In genomic region chr1:109643385-109644230, GRCh38 we compare ENCODE assay signal across 8 cellular contexts. TPM values are rescaled to one million over a fixed set of nuclear protein-coding genes. Genes with fewer than 3 reads are reported as not detected.
DNase-seq lines count a peak whose midpoint lies in the region; ATAC-seq and TF ChIP-seq lines count a peak whose summit lies in the region.

No MANE protein-coding gene starts in this region.

- intact Hi-C loops in HCT116 (cut with micrococcal nuclease) = loop anchor here (1.0 kb wide), 1 partner anchor 341 kb away; the partner anchor contains the start of gene AHCYL1

- TF ChIP-seq POLR2A in HCT116 (IDR thresholded peaks at IDR 0.05; ENCODE audit: borderline replicate concordance, extremely low read depth, insufficient read depth, insufficient read length) = no peak

- H3K36me3 ChIP-seq in GM06990 (ENCODE audit: control insufficient read depth, insufficient read depth, low read length) (no peaks in the 10 kb centered on the region), HCT116 (ENCODE audit: control insufficient read depth in 1 of 2, insufficient read depth in 2 of 2, low read length in 2 of 2) (no peaks in the 10 kb centered on the region), MG63 (no peaks in the 10 kb centered on the region), adipocyte (ENCODE audit: control insufficient read depth, insufficient read depth, low read length, severe bottlenecking) (no peaks in the 10 kb centered on the region)

- no peak overlapping the region for H3K9ac ChIP-seq in HCT116 (ENCODE audit: low read length)
- H3K9ac ChIP-seq in adipocyte (ENCODE audit: low read length) = peak overlapping the region; percentile 66

- H3K4me2 ChIP-seq in HCT116 (ENCODE audit: low read length) = peak overlapping the region; percentile 58

- ATAC-seq in HCT116 (peak; percentile 95), T-helper 17 cell (peak; percentile 91)

- no TSS peak for BruUV-seq in HCT116 (replicated peaks; lab: Mats Ljungman, UMichigan)

- POLR2A ChIA-PET in HCT116 (lab: Charles Lee) = no interaction called here

- H3K27me3 ChIP-seq in GM06990 (replicated peaks; ENCODE audit: control insufficient read depth, insufficient read depth, low read length) = no peaks in the 10 kb centered on the region
- no peaks in the 10 kb centered on the region for H3K27me3 ChIP-seq in HCT116 (ENCODE audit: insufficient read depth, low read length)
- no peaks in the 10 kb centered on the region for H3K27me3 ChIP-seq in MG63
- H3K27me3 ChIP-seq in adipocyte (replicated peaks; ENCODE audit: control insufficient read depth, insufficient read depth, low read length) = no peaks in the 10 kb centered on the region

- no peaks in the 10 kb centered on the region for H3K9me3 ChIP-seq in HCT116 (ENCODE audit: control insufficient read depth in 1 of 2, insufficient read depth in 1 of 2, low read depth in 1 of 2, low read length in 2 of 2)
- H3K9me3 ChIP-seq in MG63 = no peaks in the 10 kb centered on the region
- no peaks in the 10 kb centered on the region for H3K9me3 ChIP-seq in T-helper 17 cell (ENCODE audit: control insufficient read depth, low read length, poor library complexity, severe bottlenecking)
- no peaks in the 10 kb centered on the region for H3K9me3 ChIP-seq in adipocyte (ENCODE audit: control insufficient read depth, low read length)

- H3K27ac Mint-ChIP-seq in T-helper 17 cell = peak overlapping the region; percentile 37

- CTCF ChIA-PET in HCT116 (lab: Charles Lee) = interaction anchor here (0.9 to 1.0 kb wide), 2 partner anchors 9 to 272 kb away, joined by 3 read pairs; no protein-coding TSS in a partner anchor

- H3K9me2 ChIP-seq in HCT116 (ENCODE audit: insufficient read depth) = no peaks in the 10 kb centered on the region

- H2AFZ ChIP-seq in HCT116 (ENCODE audit: low read depth, low read length, poor library complexity, severe bottlenecking) = peak overlapping the region; percentile 64

- peak; percentile 95 for TF ChIP-seq CTCF in GM06990 (IDR thresholded peaks at IDR 0.05; ENCODE audit: insufficient read depth, low read length, poor library complexity, severe bottlenecking)
- peak; percentile 87 to 93 (median 89) for TF ChIP-seq CTCF in HCT116 (IDR thresholded peaks at IDR 0.05 in 2 of 3, conservative IDR thresholded peaks at IDR 0.05 in 1 of 3; ENCODE audit: borderline replicate concordance in 1 of 3, insufficient read depth in 1 of 3, low read depth in 2 of 3, low read length in 2 of 3)

- no peaks in the 10 kb centered on the region for H3K79me2 ChIP-seq in HCT116 (ENCODE audit: insufficient read depth, low read length)

- TF ChIP-seq RAD21 in HCT116 (IDR thresholded peaks at IDR 0.05; ENCODE audit: low read depth) = peak; percentile 83

- H3K4me1 Mint-ChIP-seq in T-helper 17 cell = peaks cover 14% of the 10 kb centered on the region

- no peaks in the 10 kb centered on the region for H3K36me3 Mint-ChIP-seq in T-helper 17 cell (ENCODE audit: low read depth)

- peaks cover 2 to 17% of the 10 kb centered on the region in 2 experiments for H3K4me1 ChIP-seq in HCT116 (ENCODE audit: control insufficient read depth in 1 of 2, insufficient read depth in 2 of 2, low read length in 2 of 2)
- peaks cover 3% of the 10 kb centered on the region for H3K4me1 ChIP-seq in adipocyte (ENCODE audit: control insufficient read depth, insufficient read depth, low read length)

- peaks cover 5% of the 10 kb centered on the region for H3K27me3 Mint-ChIP-seq in T-helper 17 cell

- RAD21 ChIA-PET in HCT116 (lab: Charles Lee; ENCODE audit: low non-redundant PET in 1 of 2, low total read pairs in 2 of 2, uncharacterized antibody in 2 of 2, unreplicated experiment in 2 of 2) = no interaction called here

- H3K4me3 ChIP-seq in GM06990 (replicated peaks; ENCODE audit: low read depth, low read length) (no peak overlapping the region), HCT116 (replicated peaks in 1 of 2; ENCODE audit: low read depth in 1 of 2, low read length in 2 of 2) (peak overlapping the region; percentile 16 to 19; a peak in 3 of 4 replicates), MG63 (no peak overlapping the region), adipocyte (ENCODE audit: low read length) (no peak overlapping the region)

- no peak overlapping the region for H3K4me3 Mint-ChIP-seq in T-helper 17 cell

- H3K27ac ChIP-seq in HCT116 (ENCODE audit: low read depth, low read length) = no peak overlapping the region; the same call in 1 of the 2 replicates

- DNase-seq in GM06990 (ENCODE audit: extremely low read depth, insufficient read length) (peak; percentile 82), HCT116 (ENCODE audit: low read depth, low spot score) (peak; percentile 60), MG63 (peak; percentile 90), T-helper 17 cell (peak; percentile 71 to 87 (median 71)), adipocyte (ENCODE audit: low read depth) (peak; percentile 64), hypothalamus (lab: John Stamatoyannopoulos, UW) (peak in 34 of 51 donors; percentile 19 to 68 (median 48)), SK-N-DZ (ENCODE audit: low spot score) (no peak)
- DNase-seq in stimulated activated CD4-positive, alpha-beta T cell treated with anti-CD3 and anti-CD28 coated beads, Interleukin-12 subunit alpha, Interleukin-12 subunit beta, amount 100 ng/mL, for 24 hours (ENCODE audit: low read depth in 2 of 2) = peak; percentile 68 to 87

- no peaks in the 10 kb centered on the region for H4K20me1 ChIP-seq in HCT116 (ENCODE audit: insufficient read depth)

TF ChIP-seq in HCT116, 20 proteins besides CTCF, POLR2A, EP300 and RAD21:
- TF ChIP-seq SIN3A (IDR thresholded peaks at IDR 0.05; ENCODE audit: low read depth) = no peak
- TF ChIP-seq ZFX (IDR thresholded peaks at IDR 0.05) = peak; percentile 60; the same call in 1 of the 2 replicates
TF ChIP-seq in HCT116: peak in this region for 1.

RNA-seq across cellular contexts. Expression of gene GSTM4, which starts 12.3 kb away (rescaled TPM):
- total RNA-seq in HCT116 (2021; ENCODE audit: unreplicated experiment) (15.9 TPM), T-helper 17 cell (10 to 100 TPM; 17.0 to 18.0 TPM)
- polyA plus RNA-seq in HCT116 (2012) = 14.9 and 18.0 TPM in 2 replicates
- total RNA-seq in MG63 (2014; rRNA removed; shearing (Covaris generic); ENCODE audit: low replicate concordance) = 27.9 and 33.5 TPM in 2 replicates
- polyA plus RNA-seq in SK-N-DZ (2014; cell fraction: cytosol; rRNA removed) = 12.5 and 23.6 TPM in 2 replicates
- polyA plus RNA-seq in SK-N-DZ (2014; cell fraction: nucleus; rRNA removed) = 9.8 and 15.2 TPM in 2 replicates

RNA-seq across cellular contexts. Expression of gene AMPD2, which starts 24.0 kb away (rescaled TPM):
- total RNA-seq in HCT116 (2021; ENCODE audit: unreplicated experiment) = 69.9 TPM
- polyA plus RNA-seq in HCT116 (2012) = 51.0 and 66.3 TPM in 2 replicates
- 119 and 172 TPM in 2 replicates for total RNA-seq in MG63 (2014; rRNA removed; shearing (Covaris generic); ENCODE audit: low replicate concordance)
- total RNA-seq in T-helper 17 cell = 100 to 1,000 TPM; 471 to 552 TPM
- polyA plus RNA-seq in SK-N-DZ (2014; cell fraction: cytosol; rRNA removed) = 66.8 and 68.7 TPM in 2 replicates
- 324 and 481 TPM in 2 replicates for polyA plus RNA-seq in SK-N-DZ (2014; cell fraction: nucleus; rRNA removed)

RNA-seq across cellular contexts. Expression of gene GNAT2, which starts 24.2 kb away (rescaled TPM):
- total RNA-seq in HCT116 (2021; ENCODE audit: unreplicated experiment) (0.76 TPM), T-helper 17 cell (not detected)
- polyA plus RNA-seq in HCT116 (2012) = 0.16 and 0.34 TPM in 2 replicates
- 0.10 TPM in 1 of 2 replicates, not detected in the other for total RNA-seq in MG63 (2014; rRNA removed; shearing (Covaris generic); ENCODE audit: low replicate concordance)
- polyA plus RNA-seq in SK-N-DZ (2014; cell fraction: cytosol; rRNA removed) = 0.44 TPM in 1 of 2 replicates, not detected in the other
- polyA plus RNA-seq in SK-N-DZ (2014; cell fraction: nucleus; rRNA removed) = not detected in 2 replicates

RNA-seq across cellular contexts. Expression of gene GSTM2, which starts 24.2 kb away (rescaled TPM):
- total RNA-seq in HCT116 (2021; ENCODE audit: unreplicated experiment) (5.9 TPM), T-helper 17 cell (100 to 1,000 TPM in 1 of 2 donors, 10 to 100 TPM in 1; 44.0 to 117 TPM)
- 3.8 and 5.3 TPM in 2 replicates for polyA plus RNA-seq in HCT116 (2012)
- 20.0 and 22.2 TPM in 2 replicates for total RNA-seq in MG63 (2014; rRNA removed; shearing (Covaris generic); ENCODE audit: low replicate concordance)
- polyA plus RNA-seq in SK-N-DZ (2014; cell fraction: cytosol; rRNA removed) = 31.0 and 32.8 TPM in 2 replicates
- 62.9 and 71.3 TPM in 2 replicates for polyA plus RNA-seq in SK-N-DZ (2014; cell fraction: nucleus; rRNA removed)

RNA-seq across cellular contexts. Expression of gene GSTM1, which starts 44.0 kb away (rescaled TPM):
- not detected for total RNA-seq in HCT116 (2021; ENCODE audit: unreplicated experiment)
- polyA plus RNA-seq in HCT116 (2012) = 0.20 TPM in 1 of 2 replicates, not detected in the other
- total RNA-seq in MG63 (2014; rRNA removed; shearing (Covaris generic); ENCODE audit: low replicate concordance) = 67.7 and 86.1 TPM in 2 replicates
- total RNA-seq in T-helper 17 cell = 10 to 100 TPM in 1 of 2 donors, not detected in 1; 34.5 TPM
- polyA plus RNA-seq in SK-N-DZ (2014; cell fraction: cytosol; rRNA removed) = not detected in 2 replicates
- polyA plus RNA-seq in SK-N-DZ (2014; cell fraction: nucleus; rRNA removed) = not detected in 2 replicates

Comparison
In these comparisons a context has a peak if more than half of its experiments do, and no peak if none do; other contexts are left out.
1. H3K4me3 ChIP-seq: peak in HCT116 (2 of 2); none in GM06990 (single experiment), MG63 (single experiment) and adipocyte (single experiment).